ENCODE assay signal across 24 cellular contexts in the genomic region with DNA sequence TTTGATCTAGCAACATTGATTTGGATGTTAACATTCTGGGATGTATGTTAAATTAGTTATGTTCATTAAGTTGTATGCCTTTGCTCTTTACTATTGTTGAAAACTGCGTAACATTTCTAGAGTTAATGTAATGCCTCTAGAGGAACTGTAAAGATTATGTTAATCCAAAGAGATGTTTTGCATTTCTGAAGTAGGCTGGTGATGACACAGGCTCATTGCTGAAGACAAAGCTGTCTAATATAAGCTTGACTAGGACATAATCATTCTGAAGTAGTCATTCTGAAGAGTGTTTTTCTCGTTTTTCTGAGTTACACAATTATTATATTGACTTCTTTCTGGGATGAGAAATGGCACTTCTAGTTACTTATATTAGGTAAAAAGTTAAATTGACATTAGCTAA.
"Had no signal": no experiment of that assay in that cellular context is flagged by ENCODE, and none has a peak within 500 bp of the region (broad histone marks: within the 10 kb centered on the region; RNA-seq: fewer than 3 reads in every experiment).

No MANE protein-coding gene starts in this region.

- H3K4me3 ChIP-seq: dorsolateral prefrontal cortex, gastrocnemius medialis, heart right ventricle, neural progenitor cell, pancreas, tibial artery, upper lobe of right lung, vagina had no signal

- H3K9me3 Mint-ChIP-seq: natural killer cell; stimulated activated memory B cell treated with anti-CD40 and anti-IgM and Interleukin-4, amounts not matched to agents 10 μg/mL and 1 μg/mL and 100 μg/mL, for 72 hours; stimulated activated naive CD8-positive, alpha-beta T cell treated with anti-CD3 and anti-CD28 coated beads, Interleukin-15, Interleukin-2, amounts not matched to agents 100 ng/mL and 50 ng/mL, for 24 hours had no signal

- H3K9ac ChIP-seq: neural progenitor cell had no signal

- H3K27ac ChIP-seq: dorsolateral prefrontal cortex, gastrocnemius medialis, heart right ventricle, neural progenitor cell, pancreas, tibial artery, upper lobe of right lung, vagina had no signal

- FAIRE-seq: endometrium, pancreas had no signal

- H3K4me2 ChIP-seq: neural progenitor cell had no signal

- ATAC-seq: esophagus mucosa; gastrocnemius medialis; heart right ventricle; left lobe of liver; natural killer cell; pancreas; right cardiac atrium; stimulated activated memory B cell treated with anti-CD40 and anti-IgM and Interleukin-4, amounts not matched to agents 10 μg/mL and 1 μg/mL and 100 μg/mL, for 72 hours; upper lobe of right lung had no signal

- H3K4me1 ChIP-seq: gastrocnemius medialis, pancreas, upper lobe of right lung had no signal

- H3K27me3 Mint-ChIP-seq: progenitor cell of endocrine pancreas; stimulated activated memory B cell treated with anti-CD40 and anti-IgM and Interleukin-4, amounts not matched to agents 10 μg/mL and 1 μg/mL and 100 μg/mL, for 72 hours; stimulated activated naive CD8-positive, alpha-beta T cell treated with anti-CD3 and anti-CD28 coated beads, Interleukin-15, Interleukin-2, amounts not matched to agents 100 ng/mL and 50 ng/mL, for 24 hours had no signal

- H3K9me3 ChIP-seq: gastrocnemius medialis, heart right ventricle, pancreas, tibial artery, upper lobe of right lung, vagina had no signal

- H2AFZ ChIP-seq: neural progenitor cell had no signal

- H3K4me3 Mint-ChIP-seq: mesothelial cell of epicardium; natural killer cell; neural progenitor cell; stimulated activated memory B cell treated with anti-CD40 and anti-IgM and Interleukin-4, amounts not matched to agents 10 μg/mL and 1 μg/mL and 100 μg/mL, for 72 hours; stimulated activated naive CD8-positive, alpha-beta T cell treated with anti-CD3 and anti-CD28 coated beads, Interleukin-15, Interleukin-2, amounts not matched to agents 100 ng/mL and 50 ng/mL, for 24 hours had no signal

- H3K36me3 ChIP-seq: vagina had no signal

- H3K4me1 Mint-ChIP-seq: natural killer cell; stimulated activated memory B cell treated with anti-CD40 and anti-IgM and Interleukin-4, amounts not matched to agents 10 μg/mL and 1 μg/mL and 100 μg/mL, for 72 hours had no signal

- H3K27ac Mint-ChIP-seq: mesothelial cell of epicardium; natural killer cell; neural progenitor cell; progenitor cell of endocrine pancreas; stimulated activated memory B cell treated with anti-CD40 and anti-IgM and Interleukin-4, amounts not matched to agents 10 μg/mL and 1 μg/mL and 100 μg/mL, for 72 hours; stimulated activated naive CD8-positive, alpha-beta T cell treated with anti-CD3 and anti-CD28 coated beads, Interleukin-15, Interleukin-2, amounts not matched to agents 100 ng/mL and 50 ng/mL, for 24 hours had no signal

- H3K27me3 ChIP-seq: dorsolateral prefrontal cortex, gastrocnemius medialis, heart right ventricle, neural progenitor cell, pancreas, tibial artery, upper lobe of right lung, vagina had no signal

- DNase-seq: cortex of kidney; dorsolateral prefrontal cortex; effector CD8-positive, alpha-beta T cell; gastrocnemius medialis; heart right ventricle; hypothalamus; islet precursor cell; mammary epithelial cell; natural killer cell; nucleus accumbens; pancreas; right cardiac atrium; stimulated activated CD4-positive, alpha-beta T cell treated with anti-CD3 and anti-CD28 coated beads, Interleukin-4, amount 100 ng/mL, for 24 hours; tibial artery; upper lobe of right lung had no signal
